Comparison of ENCODE assay signal across 1 cellular context in genomic region chr20:36086767-36087166, GRCh38.
A peak's percentile ranks its signal among the peaks of the same experiment; 100 is the strongest.
TF ChIP-seq lines count a peak whose summit lies in the region.

No MANE protein-coding gene starts in this region.

TF ChIP-seq in K562, 482 proteins besides CTCF, POLR2A, EP300 and RAD21 (continued from another document and continues in another):
- TF ChIP-seq THAP12 (CRISPR knock-in tag; IDR thresholded peaks at IDR 0.05) (no peak), NR2C1 (IDR thresholded peaks at IDR 0.05) (no peak), NR2C1 (tag; IDR thresholded peaks at IDR 0.05) (no peak), DDX20 (tag; IDR thresholded peaks at IDR 0.05; ENCODE audit: low read depth) (no peak), NCOA2 (IDR thresholded peaks at IDR 0.05; ENCODE audit: partially characterized antibody in 2 of 2) (no peak), CBX2 (IDR thresholded peaks at IDR 0.05; ENCODE audit: insufficient read depth, low read length, poor library complexity, severe bottlenecking) (no peak), ATF3 (IDR thresholded peaks at IDR 0.05) (peak; percentile 16), ATF3 (CRISPR knock-in tag; conservative IDR thresholded peaks at IDR 0.05) (no peak), ZNF224 (CRISPR knock-in tag; IDR thresholded peaks at IDR 0.05) (no peak), CBFB (CRISPR knock-in tag; IDR thresholded peaks at IDR 0.05) (no peak), ZNF24 (IDR thresholded peaks at IDR 0.05) (no peak), GTF2E2 (tag; IDR thresholded peaks at IDR 0.05) (no peak), KAT7 (CRISPR knock-in tag; IDR thresholded peaks at IDR 0.05; ENCODE audit: borderline replicate concordance) (no peak), ARID4B (CRISPR knock-in tag; IDR thresholded peaks at IDR 0.05) (no peak), HMBOX1 (IDR thresholded peaks at IDR 0.05) (peak; percentile 85), POU5F1 (IDR thresholded peaks at IDR 0.05; ENCODE audit: borderline replicate concordance, low read depth, low read length, partially characterized antibody) (no peak), ZNF174 (CRISPR knock-in tag; IDR thresholded peaks at IDR 0.05) (no peak), NKRF (IDR thresholded peaks at IDR 0.05; ENCODE audit: borderline replicate concordance) (no peak), SMAD4 (CRISPR knock-in tag; conservative IDR thresholded peaks at IDR 0.05) (peak; percentile 41), ZBTB2 (IDR thresholded peaks at IDR 0.05) (no peak), SMARCA4 (IDR thresholded peaks at IDR 0.05) (peak; percentile 18; the same call in 1 of the 2 replicates), RREB1 (CRISPR knock-in tag; IDR thresholded peaks at IDR 0.05) (no peak), PHB2 (IDR thresholded peaks at IDR 0.05; ENCODE audit: low read depth) (no peak), RFX7 (CRISPR knock-in tag; IDR thresholded peaks at IDR 0.05) (no peak), NR2F6 (CRISPR knock-in tag; IDR thresholded peaks at IDR 0.05) (no peak), RBM34 (IDR thresholded peaks at IDR 0.05; ENCODE audit: borderline replicate concordance, insufficient read depth, low read length) (no peak)
